In genomic region chr10:80452688-80453391, GRCh38 we compare ENCODE assay signal across 8 cellular contexts. TPM values are rescaled to one million over a fixed set of nuclear protein-coding genes. Genes with fewer than 3 reads are reported as not detected.
A peak's percentile ranks its signal among the peaks of the same experiment; 100 is the strongest.
DNase-seq lines count a peak whose midpoint lies in the region; ATAC-seq, FAIRE-seq and TF ChIP-seq lines count a peak whose summit lies in the region.

No MANE protein-coding gene starts in this region.

- H3K4me3 Mint-ChIP-seq in activated naive CD4-positive, alpha-beta T cell treated with anti-CD3 and anti-CD28 coated beads, Interleukin-2, amount 10 ng/mL, durations not matched to agents 7 days and 5 days: peak overlapping the region; percentile 70

- no peak for TF ChIP-seq POLR2A in GM12878 (IDR thresholded peaks at IDR 0.05; ENCODE audit: low read depth, low read length)
- TF ChIP-seq POLR2A in tibial nerve (IDR thresholded peaks at IDR 0.05): no peak

- H3K27me3 Mint-ChIP-seq in activated naive CD4-positive, alpha-beta T cell treated with anti-CD3 and anti-CD28 coated beads, Interleukin-2, amount 10 ng/mL, durations not matched to agents 7 days and 5 days: peaks cover 4% of the 10 kb centered on the region

- peaks cover 27% of the 10 kb centered on the region for H3K36me3 Mint-ChIP-seq in activated naive CD4-positive, alpha-beta T cell treated with anti-CD3 and anti-CD28 coated beads, Interleukin-2, amount 10 ng/mL, durations not matched to agents 7 days and 5 days
- peaks cover 13 to 17% of the 10 kb centered on the region in 2 donors for H3K36me3 Mint-ChIP-seq in activated naive CD4-positive, alpha-beta T cell treated with anti-CD3 and anti-CD28 coated beads, Interleukin-2, amount 50 U/mL, for 72 hours

- H3K27me3 ChIP-seq in GM12878 (replicated peaks in 1 of 2; ENCODE audit: control insufficient read depth in 2 of 2, insufficient read depth in 2 of 2, low read length in 1 of 2) (no peaks in the 10 kb centered on the region), lower lobe of right lung (ENCODE audit: low read depth) (no peaks in the 10 kb centered on the region), tibial nerve (no peaks in the 10 kb centered on the region)

- no peak overlapping the region for H3K9ac ChIP-seq in GM12878 (ENCODE audit: control insufficient read depth, insufficient read depth, low read length)

- WGBS in GM12878 (ENCODE audit: insufficient coverage, insufficient replicate concordance, low lambda C conversion rate, missing lambda C conversion rate): 93% methylated on average over 8 of the region's 9 CpGs
- WGBS in tibial nerve, 2 donors: 61 to 82% methylated on average over 9 of the region's 9 CpGs

- peaks cover 39% of the 10 kb centered on the region for H3K4me1 ChIP-seq in GM12878 (ENCODE audit: control insufficient read depth, insufficient read depth, low read length)
- H3K4me1 ChIP-seq in lower lobe of right lung: peaks cover 67% of the 10 kb centered on the region
- H3K4me1 ChIP-seq in tibial nerve: peaks cover 0 to 55% (median 28%) of the 10 kb centered on the region in 4 donors

- CTCF ChIA-PET in activated naive CD4-positive, alpha-beta T cell treated with anti-CD3 and anti-CD28 coated beads, Interleukin-2, amount 10 ng/mL, durations not matched to agents 7 days and 5 days (lab: Charles Lee): interaction anchor here (2.1 to 39.3 kb wide), 2 partner anchors 8 to 53 kb away, joined by 19 to 986 read pairs; no protein-coding TSS in a partner anchor
- CTCF ChIA-PET in GM12878 (lab: Yijun Ruan, JAX): interaction anchor here (0.6 to 21.3 kb wide), 8 partner anchors 8 to 146 kb away, joined by 3 to 852 read pairs (median 5); no protein-coding TSS in a partner anchor

- ATAC-seq in activated naive CD4-positive, alpha-beta T cell treated with anti-CD3 and anti-CD28 coated beads, Interleukin-2, amount 50 U/mL, for 72 hours: no peak
- no peak for ATAC-seq in GM12878
- no peak for ATAC-seq in lower lobe of right lung
- ATAC-seq in GM18909 (IDR thresholded peaks at IDR 0.05; ENCODE audit: poor library complexity, unreplicated experiment): no peak
- ATAC-seq in GM19328 (IDR thresholded peaks at IDR 0.05; ENCODE audit: unreplicated experiment): no peak

- H3K4me2 ChIP-seq in GM12878 (ENCODE audit: control insufficient read depth, insufficient read depth): peak overlapping the region; percentile 81; the same call in 1 of the 2 replicates

- no peak overlapping the region for H3K27ac ChIP-seq in GM12878 (ENCODE audit: control insufficient read depth, insufficient read depth)
- H3K27ac ChIP-seq in lower lobe of right lung: peak overlapping the region; percentile 86
- peak overlapping the region; percentile 81 to 98 (median 88) for H3K27ac ChIP-seq in tibial nerve

- TF ChIP-seq RAD21 in GM12878 (IDR thresholded peaks at IDR 0.05; ENCODE audit: insufficient read depth, low read depth, low read length): no peak

- H3K4me3 ChIP-seq in GM12878 (no peak overlapping the region), lower lobe of right lung (peak overlapping the region; percentile 52), tibial nerve (peak overlapping the region; percentile 33 to 57 (median 42))

- intact Hi-C loops in GM12878 (cut with micrococcal nuclease; ENCODE audit: unreplicated experiment) (loop anchor here (10.0 kb wide), 1 partner anchor 652 kb away; no protein-coding TSS in a partner anchor), lower lobe of right lung (cut with DNase I) (no loop called here)

- peaks cover 47% of the 10 kb centered on the region for H3K4me1 Mint-ChIP-seq in activated naive CD4-positive, alpha-beta T cell treated with anti-CD3 and anti-CD28 coated beads, Interleukin-2, amount 10 ng/mL, durations not matched to agents 7 days and 5 days

- POLR2A ChIA-PET in GM12878 (lab: Charles Lee): interaction anchor here (0.6 to 9.6 kb wide), 7 partner anchors 17 to 261 kb away, joined by 3 to 190 read pairs (median 3); no protein-coding TSS in a partner anchor

- H3K27ac Mint-ChIP-seq in activated naive CD4-positive, alpha-beta T cell treated with anti-CD3 and anti-CD28 coated beads, Interleukin-2, amount 10 ng/mL, durations not matched to agents 7 days and 5 days: peak overlapping the region; percentile 59
- peak overlapping the region in 1 of 2 donors; percentile 57 for H3K27ac Mint-ChIP-seq in activated naive CD4-positive, alpha-beta T cell treated with anti-CD3 and anti-CD28 coated beads, Interleukin-2, amount 50 U/mL, for 72 hours

- SMC1A ChIA-PET in GM12878 (lab: Charles Lee; ENCODE audit: uncharacterized antibody, unreplicated experiment): interaction anchor here (0.9 to 36.0 kb wide), 7 partner anchors 8 to 98 kb away, joined by 3 to 1038 read pairs (median 5); no protein-coding TSS in a partner anchor

- H3K79me2 ChIP-seq in GM12878 (ENCODE audit: control insufficient read depth, insufficient read depth, low read length): peaks cover 29% of the 10 kb centered on the region

- H3K9me3 Mint-ChIP-seq in activated naive CD4-positive, alpha-beta T cell treated with anti-CD3 and anti-CD28 coated beads, Interleukin-2, amount 10 ng/mL, durations not matched to agents 7 days and 5 days: no peaks in the 10 kb centered on the region
- no peaks in the 10 kb centered on the region for H3K9me3 Mint-ChIP-seq in activated naive CD4-positive, alpha-beta T cell treated with anti-CD3 and anti-CD28 coated beads, Interleukin-2, amount 50 U/mL, for 72 hours

- H3K9me3 ChIP-seq in GM12878 (replicated peaks; ENCODE audit: control insufficient read depth, insufficient read depth, low read length) (peaks cover 3% of the 10 kb centered on the region; the same call in 1 of the 3 replicates), lower lobe of right lung (no peaks in the 10 kb centered on the region), tibial nerve (peaks cover 0 to 4% (median 0%) of the 10 kb centered on the region in 4 donors)

- TF ChIP-seq EP300 in GM12878 (IDR thresholded peaks at IDR 0.05; ENCODE audit: borderline replicate concordance in 1 of 2, control insufficient read depth in 1 of 2, low read depth in 2 of 2, low read length in 2 of 2): no peak
- no peak for TF ChIP-seq EP300 in tibial nerve (IDR thresholded peaks at IDR 0.05)

- in situ Hi-C loops in GM12878 (cut with MboI): no loop called here

- RAD21 ChIA-PET in GM12878 (lab: Charles Lee; ENCODE audit: unreplicated experiment): interaction anchor here (0.7 to 12.4 kb wide), 9 partner anchors 8 to 51 kb away, joined by 3 to 432 read pairs (median 4); no protein-coding TSS in a partner anchor

- TF ChIP-seq CTCF in GM12878 (IDR thresholded peaks at IDR 0.05 in 2 of 3, conservative IDR thresholded peaks at IDR 0.05 in 1 of 3; ENCODE audit: control insufficient read depth in 2 of 3, extremely low read depth in 1 of 3, insufficient read depth in 1 of 3, low read depth in 3 of 3, low read length in 3 of 3): no peak
- no peak for TF ChIP-seq CTCF in lower lobe of right lung (IDR thresholded peaks at IDR 0.05)
- no peak for TF ChIP-seq CTCF in tibial nerve (IDR thresholded peaks at IDR 0.05)

- DNase-seq in activated naive CD4-positive, alpha-beta T cell treated with anti-CD3 and anti-CD28 coated beads, Interleukin-2, amount 10 ng/mL, durations not matched to agents 7 days and 5 days: no peak
- no peak for DNase-seq in activated naive CD4-positive, alpha-beta T cell treated with anti-CD3 and anti-CD28 coated beads, Interleukin-2, amount 50 U/mL, for 72 hours (ENCODE audit: low spot score in 2 of 2)
- DNase-seq in GM12878 (ENCODE audit: low read depth, low spot score): no peak
- DNase-seq in lower lobe of right lung: no peak
- DNase-seq in tibial nerve (ENCODE audit: low spot score in 2 of 2): no peak
- DNase-seq in HPDE6-E6E7 (ENCODE audit: extremely low spot score): no peak

- no peaks in the 10 kb centered on the region for H4K20me1 ChIP-seq in GM12878 (ENCODE audit: control insufficient read depth, insufficient read depth)

- H3K36me3 ChIP-seq in GM12878 (ENCODE audit: control insufficient read depth in 2 of 2, insufficient read depth in 2 of 2, low read length in 1 of 2) (no peaks in the 10 kb centered on the region), lower lobe of right lung (peaks cover 5% of the 10 kb centered on the region), tibial nerve (no peaks in the 10 kb centered on the region)

- no peak for FAIRE-seq in GM12878 (lab: Jason Lieb, UNC)

- BruUV-seq in GM12878 (replicated peaks; lab: Mats Ljungman, UMichigan): no TSS peak

- H2AFZ ChIP-seq in GM12878 (ENCODE audit: control insufficient read depth, low read depth, low read length): no peak overlapping the region

RNA-seq across cellular contexts. Expression of gene TSPAN14, which starts 1.3 kb away (rescaled TPM):
- total RNA-seq in activated naive CD4-positive, alpha-beta T cell treated with anti-CD3 and anti-CD28 coated beads, Interleukin-2, amount 50 U/mL, for 72 hours: 10 to 100 TPM; 30.7 to 53.6 TPM
- total RNA-seq in GM12878 (2013; cell fraction: nucleolus; rRNA removed): 100 and 110 TPM in 2 replicates
- 12.5 and 13.3 TPM in 2 replicates for total RNA-seq in GM12878 (2014; rRNA removed)
- 8.0 and 8.1 TPM in 2 replicates for total RNA-seq in GM12878 (2014; rRNA removed; fragmentation: Illumina TruSeq; extraction: Trizol)
- 30.0 and 31.7 TPM in 2 replicates for total RNA-seq in GM12878 (2021)
- polyA plus RNA-seq in GM12878 (2011; ENCODE audit: low read depth): 7.3 TPM
- 18.8 and 27.8 TPM in 2 replicates for polyA plus RNA-seq in GM12878 (2011; rRNA removed)
- 31.9 and 34.2 TPM in 2 replicates for polyA plus RNA-seq in GM12878 (2011; cell fraction: cytosol; rRNA removed)
- 45.1 and 52.6 TPM in 2 replicates for polyA plus RNA-seq in GM12878 (2011; cell fraction: nucleus; rRNA removed)
- polyA plus RNA-seq in GM12878 (2012): 11.9 and 19.2 TPM in 2 replicates
- 8.6 and 16.9 TPM in 2 replicates for polyA plus RNA-seq in GM12878 (2014; fragmentation: Illumina TruSeq; extraction: Trizol)
- 1 to 10 TPM; 2.5 to 2.6 TPM for polyA plus RNA-seq in GM12878 (2014; fragmentation: Nextera tagmentation; extraction: Ambion mirVana)
- 21.1 and 23.3 TPM in 2 replicates for polyA plus RNA-seq in GM12878 (2014; rRNA removed)
- 10 to 100 TPM; 19.0 to 22.0 TPM for polyA plus RNA-seq in GM12878 (2016; fragmentation: Nextera tagmentation; extraction: Ambion mirVana)
- 21.3 and 31.5 TPM in 2 replicates for polyA minus RNA-seq in GM12878 (2011; rRNA and poly(A)+ RNA removed)
- 8.9 and 10.2 TPM in 2 replicates for polyA minus RNA-seq in GM12878 (2011; cell fraction: cytosol; rRNA and poly(A)+ RNA removed)
- 17.2 and 26.6 TPM in 2 replicates for polyA minus RNA-seq in GM12878 (2011; cell fraction: nucleus; rRNA and poly(A)+ RNA removed)
- 169 TPM for total RNA-seq in lower lobe of right lung
- total RNA-seq in tibial nerve: 100 to 1,000 TPM; 123 to 163 (median 150) TPM

RNA-seq across cellular contexts. Expression of gene PRXL2A, which starts 44.5 kb away (rescaled TPM):
- 10 to 100 TPM; 15.1 to 18.5 TPM for total RNA-seq in activated naive CD4-positive, alpha-beta T cell treated with anti-CD3 and anti-CD28 coated beads, Interleukin-2, amount 50 U/mL, for 72 hours
- 4.0 and 4.3 TPM in 2 replicates for total RNA-seq in GM12878 (2013; cell fraction: nucleolus; rRNA removed)
- total RNA-seq in GM12878 (2014; rRNA removed) (6.9 and 11.1 TPM in 2 replicates), GM12878 (2014; rRNA removed; fragmentation: Illumina TruSeq; extraction: Trizol) (14.7 and 15.6 TPM in 2 replicates), GM12878 (2021) (11.0 and 11.4 TPM in 2 replicates), lower lobe of right lung (33.3 TPM), tibial nerve (100 to 1,000 TPM in 3 of 4 donors, 10 to 100 TPM in 1; 94.5 to 176 (median 128) TPM)
- polyA plus RNA-seq in GM12878 (2011; ENCODE audit: low read depth): 12.7 TPM
- polyA plus RNA-seq in GM12878 (2011; rRNA removed) (2.8 and 3.4 TPM in 2 replicates), GM12878 (2014; fragmentation: Illumina TruSeq; extraction: Trizol) (15.6 and 17.8 TPM in 2 replicates), GM12878 (2014; fragmentation: Nextera tagmentation; extraction: Ambion mirVana) (10 to 100 TPM in 1 of 2 experiments, 1 to 10 TPM in 1; 5.1 to 10.0 TPM), GM12878 (2014; rRNA removed) (10.0 and 12.6 TPM in 2 replicates), GM12878 (2016; fragmentation: Nextera tagmentation; extraction: Ambion mirVana) (10 to 100 TPM; 10.9 to 13.7 TPM)
- 1.3 and 1.6 TPM in 2 replicates for polyA plus RNA-seq in GM12878 (2011; cell fraction: cytosol; rRNA removed)
- 0.45 and 0.51 TPM in 2 replicates for polyA plus RNA-seq in GM12878 (2011; cell fraction: nucleus; rRNA removed)
- polyA plus RNA-seq in GM12878 (2012): 17.3 and 17.8 TPM in 2 replicates
- polyA minus RNA-seq in GM12878 (2011; rRNA and poly(A)+ RNA removed): 0.73 and 1.1 TPM in 2 replicates
- polyA minus RNA-seq in GM12878 (2011; cell fraction: cytosol; rRNA and poly(A)+ RNA removed): not detected in 2 replicates
- 0.24 and 0.38 TPM in 2 replicates for polyA minus RNA-seq in GM12878 (2011; cell fraction: nucleus; rRNA and poly(A)+ RNA removed)
